ENCODE assay signal across 18 cellular contexts in the genomic region with DNA sequence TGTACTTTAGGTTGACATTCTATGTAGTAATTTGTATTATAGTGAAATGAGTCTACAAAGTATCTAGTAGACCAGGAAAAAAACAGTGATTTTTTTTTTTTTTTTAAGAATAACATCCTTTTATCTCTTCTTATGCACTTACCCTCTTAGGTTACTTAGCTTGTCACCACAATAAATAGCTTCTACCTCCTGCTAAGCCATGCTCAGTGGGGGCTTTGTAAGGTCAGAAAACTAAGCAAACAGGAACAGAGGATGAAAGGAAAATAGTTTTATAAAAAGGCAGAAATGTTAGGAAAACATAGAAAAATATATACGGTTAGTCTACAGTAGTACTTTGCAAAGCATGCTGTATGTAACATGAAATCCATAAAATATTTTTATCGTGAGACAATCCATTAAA.
DNase-seq lines count a peak whose midpoint lies in the region; ATAC-seq and TF ChIP-seq lines count a peak whose summit lies in the region.
"Had no signal": no experiment of that assay in that cellular context is flagged by ENCODE, and none has a peak within 500 bp of the region (broad histone marks: within the 10 kb centered on the region; RNA-seq: fewer than 3 reads in every experiment).

No MANE protein-coding gene starts in this region.

- H3K9me3 Mint-ChIP-seq in GM23338, result no peaks in the 10 kb centered on the region
- H3K9me3 Mint-ChIP-seq: CD4-positive, alpha-beta T cell had no signal

- no CpG with 5 or more reads among the region's 2 CpGs for WGBS in mesendoderm (ENCODE audit: extremely low coverage, insufficient coverage, low lambda C conversion rate)

- H2BK5ac ChIP-seq in mesendoderm (ENCODE audit: low read length), result no peak overlapping the region

- DNase-seq in GM23338 (ENCODE audit: low spot score) (peak; percentile 14), NCI-H2227 treated with DMSO at 0.1 percent for 48 hours (lab: John Stamatoyannopoulos, UW) (peak; percentile 33), choroid plexus epithelial cell (ENCODE audit: low read depth) (peak; percentile 7), mesendoderm (peak; percentile 47), OCI-M2 (lab: John Stamatoyannopoulos, UW; ENCODE audit: unreplicated experiment) (no peak), HUDEP-2 (lab: John Stamatoyannopoulos, UW; ENCODE audit: unreplicated experiment in 76 of 76) (no peak), middle frontal gyrus (ENCODE audit: extremely low spot score, low spot score) (no peak)
- DNase-seq: AML-193; Caco-2; CD4-positive, alpha-beta T cell; GOT3; H7; HFFc6 had no signal

- no peaks in the 10 kb centered on the region for H3F3A ChIP-seq in GM23338 (replicated peaks; ENCODE audit: low read depth)

- H3K27me3 ChIP-seq in GM23338 (ENCODE audit: insufficient read depth) (no peaks in the 10 kb centered on the region), mesendoderm (ENCODE audit: insufficient read depth, low read length, poor library complexity) (no peaks in the 10 kb centered on the region)

- H4K20me1 ChIP-seq in GM23338 (replicated peaks; ENCODE audit: insufficient read depth), result no peaks in the 10 kb centered on the region

- no peak overlapping the region for H3K4ac ChIP-seq in mesendoderm (ENCODE audit: low read depth, low read length)

- no peak overlapping the region for H4K8ac ChIP-seq in mesendoderm (ENCODE audit: low read depth, low read length)

- no peak overlapping the region for H3K27ac Mint-ChIP-seq in GM23338
- H3K27ac Mint-ChIP-seq: CD4-positive, alpha-beta T cell; HFFc6 had no signal

- no peak overlapping the region for H3K56ac ChIP-seq in mesendoderm (ENCODE audit: low read length)

- no peak overlapping the region for H4K5ac ChIP-seq in mesendoderm (ENCODE audit: low read length)

- H3K4me2 ChIP-seq in GM23338 (no peak overlapping the region), mesendoderm (ENCODE audit: low read length) (no peak overlapping the region)
- H3K4me2 ChIP-seq: A549 had no signal

- H2BK120ac ChIP-seq in mesendoderm (ENCODE audit: low read depth, low read length), result no peak overlapping the region

- no peak overlapping the region for H2AK5ac ChIP-seq in mesendoderm (ENCODE audit: low read length)

- H3K4me1 ChIP-seq in GM23338 (ENCODE audit: insufficient read depth) (no peaks in the 10 kb centered on the region), mesendoderm (ENCODE audit: control insufficient read depth, low read depth, low read length) (peaks cover 2% of the 10 kb centered on the region)
- H3K4me1 ChIP-seq: A549, Caco-2 had no signal

- H3K79me1 ChIP-seq in mesendoderm (ENCODE audit: low read length), result no peaks in the 10 kb centered on the region

- no peaks in the 10 kb centered on the region for H3K27me3 Mint-ChIP-seq in GM23338 (ENCODE audit: insufficient read depth, low read depth, poor library complexity)
- H3K27me3 Mint-ChIP-seq: CD4-positive, alpha-beta T cell had no signal

- no peak overlapping the region for H2BK15ac ChIP-seq in mesendoderm (replicated peaks; ENCODE audit: low read depth)

- H3K27ac ChIP-seq in GM23338 (ENCODE audit: low read depth) (no peak overlapping the region), mesendoderm (ENCODE audit: low read depth, low read length) (no peak overlapping the region)
- H3K27ac ChIP-seq: 22Rv1, A549, C4-2B had no signal

- peaks cover 7% of the 10 kb centered on the region; the same call in 2 of the 3 replicates for H3K4me1 Mint-ChIP-seq in GM23338

- TF ChIP-seq CTCF in GM23338 (conservative IDR thresholded peaks at IDR 0.05; ENCODE audit: low read depth in 2 of 2) (no peak), choroid plexus epithelial cell (conservative IDR thresholded peaks at IDR 0.05; ENCODE audit: low read depth, low read length) (no peak)

- no peak overlapping the region for H3K4me3 Mint-ChIP-seq in GM23338
- H3K4me3 Mint-ChIP-seq: CD4-positive, alpha-beta T cell; HFFc6 had no signal

- H3K36me3 Mint-ChIP-seq in GM23338 (ENCODE audit: low read depth), result no peaks in the 10 kb centered on the region

- no peak overlapping the region for H3K18ac ChIP-seq in mesendoderm (ENCODE audit: low read length)

- no peaks in the 10 kb centered on the region for H3K79me2 ChIP-seq in GM23338 (replicated peaks; ENCODE audit: insufficient read depth)
- no peaks in the 10 kb centered on the region for H3K79me2 ChIP-seq in mesendoderm (ENCODE audit: control insufficient read depth, insufficient read depth, low read length)

- H3K4me3 ChIP-seq in GM23338, result no peak overlapping the region
- no peak overlapping the region for H3K4me3 ChIP-seq in choroid plexus epithelial cell (ENCODE audit: low read depth, low read length)
- no peak overlapping the region for H3K4me3 ChIP-seq in mesendoderm (ENCODE audit: low read length)
- H3K4me3 ChIP-seq: A549 had no signal

- H3K9ac ChIP-seq in mesendoderm (ENCODE audit: low read length), result no peak overlapping the region

- no peaks in the 10 kb centered on the region for H3K36me3 ChIP-seq in GM23338 (ENCODE audit: insufficient read depth)
- H3K36me3 ChIP-seq in mesendoderm (ENCODE audit: control insufficient read depth, insufficient read depth, low read length), result no peaks in the 10 kb centered on the region

- ATAC-seq in GM23338 (peak; percentile 53; the same call in 2 of the 3 replicates), GM18498 (IDR thresholded peaks at IDR 0.05; ENCODE audit: unreplicated experiment) (no peak)
- ATAC-seq: A549, HCT116 had no signal

- H3K23ac ChIP-seq in mesendoderm (ENCODE audit: low read length), result no peak overlapping the region

- H3K9me2 ChIP-seq in GM23338 (ENCODE audit: insufficient read depth), result no peaks in the 10 kb centered on the region

- no peak overlapping the region for H2AFZ ChIP-seq in GM23338

TF ChIP-seq in GM23338, 12 proteins besides CTCF, POLR2A, EP300 and RAD21 (continues in another document):
- no peak for TF ChIP-seq EZH2 (IDR thresholded peaks at IDR 0.05; ENCODE audit: low read depth, unreplicated experiment)
- TF ChIP-seq CREB1 (CRISPR knock-in tag; IDR thresholded peaks at IDR 0.05; ENCODE audit: low read depth), result no peak
- no peak for TF ChIP-seq STAT1 (IDR thresholded peaks at IDR 0.05; ENCODE audit: unreplicated experiment)
- no peak for TF ChIP-seq ZNF331 (CRISPR knock-in tag; IDR thresholded peaks at IDR 0.05; ENCODE audit: low read depth)
- TF ChIP-seq, protein P1, sequence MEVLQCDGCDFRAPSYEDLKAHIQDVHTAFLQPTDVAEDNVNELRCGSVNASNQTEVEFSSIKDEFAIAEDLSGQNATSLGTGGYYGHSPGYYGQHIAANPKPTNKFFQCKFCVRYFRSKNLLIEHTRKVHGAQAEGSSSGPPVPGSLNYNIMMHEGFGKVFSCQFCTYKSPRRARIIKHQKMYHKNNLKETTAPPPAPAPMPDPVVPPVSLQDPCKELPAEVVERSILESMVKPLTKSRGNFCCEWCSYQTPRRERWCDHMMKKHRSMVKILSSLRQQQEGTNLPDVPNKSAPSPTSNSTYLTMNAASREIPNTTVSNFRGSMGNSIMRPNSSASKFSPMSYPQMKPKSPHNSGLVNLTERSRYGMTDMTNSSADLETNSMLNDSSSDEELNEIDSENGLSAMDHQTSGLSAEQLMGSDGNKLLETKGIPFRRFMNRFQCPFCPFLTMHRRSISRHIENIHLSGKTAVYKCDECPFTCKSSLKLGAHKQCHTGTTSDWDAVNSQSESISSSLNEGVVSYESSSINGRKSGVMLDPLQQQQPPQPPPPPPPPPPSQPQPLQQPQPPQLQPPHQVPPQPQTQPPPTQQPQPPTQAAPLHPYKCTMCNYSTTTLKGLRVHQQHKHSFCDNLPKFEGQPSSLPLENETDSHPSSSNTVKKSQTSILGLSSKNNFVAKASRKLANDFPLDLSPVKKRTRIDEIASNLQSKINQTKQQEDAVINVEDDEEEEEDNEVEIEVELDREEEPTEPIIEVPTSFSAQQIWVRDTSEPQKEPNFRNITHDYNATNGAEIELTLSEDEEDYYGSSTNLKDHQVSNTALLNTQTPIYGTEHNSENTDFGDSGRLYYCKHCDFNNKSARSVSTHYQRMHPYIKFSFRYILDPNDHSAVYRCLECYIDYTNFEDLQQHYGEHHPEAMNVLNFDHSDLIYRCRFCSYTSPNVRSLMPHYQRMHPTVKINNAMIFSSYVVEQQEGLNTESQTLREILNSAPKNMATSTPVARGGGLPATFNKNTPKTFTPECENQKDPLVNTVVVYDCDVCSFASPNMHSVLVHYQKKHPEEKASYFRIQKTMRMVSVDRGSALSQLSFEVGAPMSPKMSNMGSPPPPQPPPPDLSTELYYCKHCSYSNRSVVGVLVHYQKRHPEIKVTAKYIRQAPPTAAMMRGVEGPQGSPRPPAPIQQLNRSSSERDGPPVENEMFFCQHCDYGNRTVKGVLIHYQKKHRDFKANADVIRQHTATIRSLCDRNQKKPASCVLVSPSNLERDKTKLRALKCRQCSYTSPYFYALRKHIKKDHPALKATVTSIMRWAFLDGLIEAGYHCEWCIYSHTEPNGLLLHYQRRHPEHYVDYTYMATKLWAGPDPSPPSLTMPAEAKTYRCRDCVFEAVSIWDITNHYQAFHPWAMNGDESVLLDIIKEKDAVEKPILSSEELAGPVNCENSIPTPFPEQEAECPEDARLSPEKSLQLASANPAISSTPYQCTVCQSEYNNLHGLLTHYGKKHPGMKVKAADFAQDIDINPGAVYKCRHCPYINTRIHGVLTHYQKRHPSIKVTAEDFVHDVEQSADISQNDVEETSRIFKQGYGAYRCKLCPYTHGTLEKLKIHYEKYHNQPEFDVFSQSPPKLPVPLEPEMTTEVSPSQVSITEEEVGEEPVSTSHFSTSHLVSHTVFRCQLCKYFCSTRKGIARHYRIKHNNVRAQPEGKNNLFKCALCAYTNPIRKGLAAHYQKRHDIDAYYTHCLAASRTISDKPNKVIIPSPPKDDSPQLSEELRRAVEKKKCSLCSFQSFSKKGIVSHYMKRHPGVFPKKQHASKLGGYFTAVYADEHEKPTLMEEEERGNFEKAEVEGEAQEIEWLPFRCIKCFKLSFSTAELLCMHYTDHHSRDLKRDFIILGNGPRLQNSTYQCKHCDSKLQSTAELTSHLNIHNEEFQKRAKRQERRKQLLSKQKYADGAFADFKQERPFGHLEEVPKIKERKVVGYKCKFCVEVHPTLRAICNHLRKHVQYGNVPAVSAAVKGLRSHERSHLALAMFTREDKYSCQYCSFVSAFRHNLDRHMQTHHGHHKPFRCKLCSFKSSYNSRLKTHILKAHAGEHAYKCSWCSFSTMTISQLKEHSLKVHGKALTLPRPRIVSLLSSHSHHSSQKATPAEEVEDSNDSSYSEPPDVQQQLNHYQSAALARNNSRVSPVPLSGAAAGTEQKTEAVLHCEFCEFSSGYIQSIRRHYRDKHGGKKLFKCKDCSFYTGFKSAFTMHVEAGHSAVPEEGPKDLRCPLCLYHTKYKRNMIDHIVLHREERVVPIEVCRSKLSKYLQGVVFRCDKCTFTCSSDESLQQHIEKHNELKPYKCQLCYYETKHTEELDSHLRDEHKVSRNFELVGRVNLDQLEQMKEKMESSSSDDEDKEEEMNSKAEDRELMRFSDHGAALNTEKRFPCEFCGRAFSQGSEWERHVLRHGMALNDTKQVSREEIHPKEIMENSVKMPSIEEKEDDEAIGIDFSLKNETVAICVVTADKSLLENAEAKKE (CRISPR knock-in tag; IDR thresholded peaks at IDR 0.05), result no peak

Comparison
In these comparisons a context has a peak if more than half of its experiments do, and no peak if none do; other contexts are left out.
1. DNase-seq: peak in GM23338 (single experiment), NCI-H2227 treated with DMSO at 0.1 percent for 48 hours (single experiment), choroid plexus epithelial cell (single experiment) and mesendoderm (single experiment); none in OCI-M2 (single experiment), HUDEP-2 (0 of 76) and middle frontal gyrus (single experiment).